In the genomic region with DNA sequence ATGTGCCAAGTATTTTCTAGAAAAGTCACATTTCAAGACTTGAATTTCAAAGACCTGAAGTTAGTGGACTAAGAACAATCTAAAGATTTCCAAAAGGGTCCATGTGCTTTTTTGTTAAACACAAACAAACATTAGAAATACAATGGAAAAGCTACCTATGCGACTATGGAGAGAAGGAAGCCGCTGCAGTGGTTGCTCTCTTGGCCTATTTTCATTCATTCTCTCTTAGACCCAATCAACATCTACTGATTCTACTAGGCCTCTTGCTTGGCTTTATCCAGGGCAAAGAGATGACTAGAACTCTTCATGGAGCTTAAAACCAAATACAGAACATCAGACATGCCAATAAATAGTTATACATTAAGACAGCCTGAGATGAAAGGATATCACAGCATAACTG, we compare ENCODE assay signal across 17 cellular contexts. TPM values are rescaled to one million over a fixed set of nuclear protein-coding genes. Genes with fewer than 3 reads are reported as not detected.
DNase-seq lines count a peak whose midpoint lies in the region; ATAC-seq and TF ChIP-seq lines count a peak whose summit lies in the region.
"Had no signal": no experiment of that assay in that cellular context is flagged by ENCODE, and none has a peak within 500 bp of the region (broad histone marks: within the 10 kb centered on the region; RNA-seq: fewer than 3 reads in every experiment).

No MANE protein-coding gene starts in this region.

- H3K9me2 ChIP-seq in GM23338 (ENCODE audit: insufficient read depth), result no peaks in the 10 kb centered on the region

- TF ChIP-seq CTCF in GM23338 (conservative IDR thresholded peaks at IDR 0.05; ENCODE audit: low read depth in 2 of 2) (no peak), Panc1 (IDR thresholded peaks at IDR 0.05) (no peak), endothelial cell (IDR thresholded peaks at IDR 0.05; ENCODE audit: unreplicated experiment) (no peak), sigmoid colon (IDR thresholded peaks at IDR 0.05) (no peak), psoas muscle (IDR thresholded peaks at IDR 0.05) (no peak)

- H3K27me3 Mint-ChIP-seq in GM23338 (ENCODE audit: insufficient read depth, low read depth, poor library complexity) (peaks cover 6% of the 10 kb centered on the region), endothelial cell (ENCODE audit: unreplicated experiment) (peaks cover 4% of the 10 kb centered on the region)

- no peak for TF ChIP-seq POLR2A in sigmoid colon (IDR thresholded peaks at IDR 0.05)

- 0 out of 2 replicates have a peak, but pooled peaks cover 3% of the 10 kb centered on the region for H3F3A ChIP-seq in GM23338 (replicated peaks; ENCODE audit: low read depth)

- H3K4me1 ChIP-seq in GM23338 (ENCODE audit: insufficient read depth) (peaks cover 88% of the 10 kb centered on the region), Panc1 (ENCODE audit: control insufficient read depth, insufficient read depth, low read length) (peaks cover 53% of the 10 kb centered on the region), sigmoid colon (peaks cover 0 to 45% (median 43%) of the 10 kb centered on the region in 4 donors), psoas muscle (peaks cover 10% of the 10 kb centered on the region)

- H3K79me2 ChIP-seq in GM23338 (replicated peaks; ENCODE audit: insufficient read depth), result peaks cover 93% of the 10 kb centered on the region

- intact Hi-C loops in Panc1 (cut with micrococcal nuclease; ENCODE audit: unreplicated experiment) (no loop called here), sigmoid colon (cut with DNase I) (no loop called here), psoas muscle (cut with DNase I) (no loop called here)

- peak; percentile 46 for DNase-seq in GM23338 (ENCODE audit: low spot score)
- no peak for DNase-seq in Panc1 (ENCODE audit: low read depth, low spot score)
- DNase-seq in endothelial cell (ENCODE audit: low spot score), result no peak
- DNase-seq in sigmoid colon, result no peak
- DNase-seq in H4 (ENCODE audit: low spot score), result no peak
- DNase-seq in activated CD8-positive, alpha-beta memory T cell treated with anti-CD3 and anti-CD28 coated beads, Interleukin-2, amount 50 U/mL, for 48 hours, result no peak
- no peak for DNase-seq in psoas muscle
- DNase-seq: CD8-positive, alpha-beta T cell; HFFc6; IMR-90; NCI-H1092 treated with DMSO at 0.1 percent for 48 hours; NCI-H146; NCI-H2029 treated with DMSO at 0.1 percent for 48 hours; NCI-H510A; NCI-H748 treated with DMSO at 0.1 percent for 48 hours had no signal

- H3K4me2 ChIP-seq in GM23338, result peak overlapping the region; percentile 64
- H3K4me2 ChIP-seq: BLaER1 had no signal

- WGBS in sigmoid colon, 2 donors, result 94 to 97% methylated on average over 2 of the region's 2 CpGs
- WGBS in psoas muscle, 3 donors, result 79 to 90% (median 89%) methylated on average over 2 of the region's 2 CpGs

- no peak overlapping the region for H2AFZ ChIP-seq in GM23338

- in situ Hi-C loops in Panc1 (cut with HindIII; ENCODE audit: low pct_unique_long_range_greater_than_20kb, low sequenced_read_pairs), result loop anchor here (5.0 kb wide), 1 partner anchor 90 kb away; no protein-coding TSS in a partner anchor

- no TSS peak for BruUV-seq in Panc1 (replicated peaks; lab: Mats Ljungman, UMichigan)

- H3K36me3 ChIP-seq in GM23338 (ENCODE audit: insufficient read depth) (no peaks in the 10 kb centered on the region), Panc1 (ENCODE audit: control insufficient read depth, insufficient read depth, low read length) (no peaks in the 10 kb centered on the region), sigmoid colon (peaks cover 0 to 3% (median 0%) of the 10 kb centered on the region in 4 donors), psoas muscle (ENCODE audit: insufficient read depth in 1 of 2, low read depth in 1 of 2) (no peaks in the 10 kb centered on the region)

- TF ChIP-seq EP300 in sigmoid colon (IDR thresholded peaks at IDR 0.05), result no peak

- H3K4me1 Mint-ChIP-seq in GM23338, result peaks cover 77% of the 10 kb centered on the region
- H3K4me1 Mint-ChIP-seq in endothelial cell (ENCODE audit: unreplicated experiment), result peaks cover 45% of the 10 kb centered on the region

- POLR2A ChIA-PET in Panc1 (lab: Charles Lee), result interaction anchor here (1.1 kb wide), 1 partner anchor 10 kb away, joined by 3 read pairs; the partner anchor contains the start of genes FGD6 and VEZT

- H3K9me3 Mint-ChIP-seq in GM23338 (no peaks in the 10 kb centered on the region), endothelial cell (ENCODE audit: unreplicated experiment) (no peaks in the 10 kb centered on the region)
- H3K9me3 Mint-ChIP-seq: CD8-positive, alpha-beta T cell; HFFc6 had no signal

- ATAC-seq in GM23338 (peak; percentile 14), Panc1 (no peak), psoas muscle (no peak)
- ATAC-seq: CD8-positive, alpha-beta T cell had no signal

- no peaks in the 10 kb centered on the region for H3K27me3 ChIP-seq in GM23338 (ENCODE audit: insufficient read depth)
- H3K27me3 ChIP-seq in Panc1 (ENCODE audit: control insufficient read depth, insufficient read depth, low read length), result no peaks in the 10 kb centered on the region
- no peaks in the 10 kb centered on the region for H3K27me3 ChIP-seq in sigmoid colon
- no peaks in the 10 kb centered on the region for H3K27me3 ChIP-seq in psoas muscle (ENCODE audit: insufficient read depth in 3 of 3, low read length in 2 of 3)
- H3K27me3 ChIP-seq: BLaER1, SJSA1 had no signal

- H3K9me3 ChIP-seq in Panc1 (ENCODE audit: control insufficient read depth, insufficient read depth, low read depth, low read length), result no peaks in the 10 kb centered on the region
- H3K9me3 ChIP-seq in sigmoid colon, result no peaks in the 10 kb centered on the region
- no peaks in the 10 kb centered on the region for H3K9me3 ChIP-seq in psoas muscle
- H3K9me3 ChIP-seq: BLaER1, SJSA1 had no signal

- CTCF ChIA-PET in Panc1 (lab: Charles Lee), result no interaction called here

- H3K27ac Mint-ChIP-seq in GM23338, result peak overlapping the region; percentile 98
- peak overlapping the region; percentile 65 for H3K27ac Mint-ChIP-seq in endothelial cell (ENCODE audit: unreplicated experiment)
- H3K27ac Mint-ChIP-seq: CD8-positive, alpha-beta T cell had no signal

- peak overlapping the region; percentile 36 for H3K4me3 ChIP-seq in GM23338
- H3K4me3 ChIP-seq in Panc1 (ENCODE audit: low read depth in 2 of 2, low read length in 2 of 2), result no peak overlapping the region
- no peak overlapping the region for H3K4me3 ChIP-seq in sigmoid colon
- H3K4me3 ChIP-seq in psoas muscle, result no peak overlapping the region
- H3K4me3 ChIP-seq: BLaER1, SJSA1 had no signal

- no peaks in the 10 kb centered on the region for H4K20me1 ChIP-seq in GM23338 (replicated peaks; ENCODE audit: insufficient read depth)
- H4K20me1 ChIP-seq: BLaER1 had no signal

- peaks cover 39% of the 10 kb centered on the region for H3K36me3 Mint-ChIP-seq in GM23338 (ENCODE audit: low read depth)
- peaks cover 20% of the 10 kb centered on the region for H3K36me3 Mint-ChIP-seq in endothelial cell (ENCODE audit: low read depth, unreplicated experiment)
- H3K36me3 Mint-ChIP-seq: CD8-positive, alpha-beta T cell had no signal

- 0 out of 3 replicates have a peak overlapping the region, but pooled peaks have one; percentile 3 for H3K4me3 Mint-ChIP-seq in GM23338
- no peak overlapping the region for H3K4me3 Mint-ChIP-seq in endothelial cell (ENCODE audit: unreplicated experiment)
- H3K4me3 Mint-ChIP-seq: CD8-positive, alpha-beta T cell; HFFc6 had no signal

- peak overlapping the region; percentile 96 for H3K27ac ChIP-seq in GM23338 (ENCODE audit: low read depth)
- peak overlapping the region; percentile 98; the same call in 1 of the 2 replicates for H3K27ac ChIP-seq in Panc1 (ENCODE audit: low read length)
- peak overlapping the region in 3 of 4 donors; percentile 73 to 82 (median 81) for H3K27ac ChIP-seq in sigmoid colon
- no peak overlapping the region for H3K27ac ChIP-seq in psoas muscle
- H3K27ac ChIP-seq: BLaER1, SJSA1 had no signal

TF ChIP-seq in GM23338, 12 proteins besides CTCF, POLR2A, EP300 and RAD21 (continues in another document):
- no peak for TF ChIP-seq ZNF331 (CRISPR knock-in tag; IDR thresholded peaks at IDR 0.05; ENCODE audit: low read depth)

RNA-seq across cellular contexts. Expression of gene FGD6, which starts 9.9 kb away (rescaled TPM):
- 24.0 and 32.4 TPM in 2 replicates for total RNA-seq in GM23338 (2014; rRNA removed; shearing (Covaris generic))
- polyA plus RNA-seq in GM23338 (2016; fragmentation: Nextera tagmentation; extraction: Ambion mirVana) (11.9 and 12.9 TPM in 2 replicates), sigmoid colon (1 to 10 TPM; 4.2 to 6.2 (median 5.3) TPM), psoas muscle (1 to 10 TPM in 2 of 3 donors, under 1 TPM in 1; 0.96 to 2.8 (median 1.6) TPM)
- total RNA-seq in Panc1 (2021; ENCODE audit: unreplicated experiment) (28.3 TPM), endothelial cell (ENCODE audit: unreplicated experiment) (35.4 TPM), sigmoid colon (10 to 100 TPM; 40.2 to 56.6 (median 50.4) TPM), psoas muscle (1 to 10 TPM; 2.5 to 7.1 (median 4.4) TPM)
- polyA plus RNA-seq in Panc1 (2012; ENCODE audit: insufficient read length), result 9.2 TPM
- total RNA-seq in H4 (2014; rRNA removed; shearing (Covaris generic)), result 6.6 and 8.1 TPM in 2 replicates

RNA-seq across cellular contexts. Expression of gene VEZT, which starts 10.2 kb away (rescaled TPM):
- 51.5 and 51.9 TPM in 2 replicates for total RNA-seq in GM23338 (2014; rRNA removed; shearing (Covaris generic))
- 28.2 and 34.2 TPM in 2 replicates for polyA plus RNA-seq in GM23338 (2016; fragmentation: Nextera tagmentation; extraction: Ambion mirVana)
- total RNA-seq in Panc1 (2021; ENCODE audit: unreplicated experiment), result 70.6 TPM
- 35.8 TPM for polyA plus RNA-seq in Panc1 (2012; ENCODE audit: insufficient read length)
- total RNA-seq in endothelial cell (ENCODE audit: unreplicated experiment), result 89.9 TPM
- total RNA-seq in sigmoid colon, result 100 to 1,000 TPM in 1 of 4 donors, 10 to 100 TPM in 3; 82.8 to 114 (median 90.5) TPM
- 10 to 100 TPM; 19.9 to 32.3 (median 20.4) TPM for polyA plus RNA-seq in sigmoid colon
- total RNA-seq in H4 (2014; rRNA removed; shearing (Covaris generic)), result 71.2 and 89.0 TPM in 2 replicates
- 100 to 1,000 TPM in 2 of 4 donors, 10 to 100 TPM in 2; 74.4 to 121 (median 95.3) TPM for total RNA-seq in psoas muscle
- polyA plus RNA-seq in psoas muscle, result 10 to 100 TPM; 31.6 to 83.2 (median 33.9) TPM
